14 cellular contexts compared by ENCODE assay signal in the genomic region with DNA sequence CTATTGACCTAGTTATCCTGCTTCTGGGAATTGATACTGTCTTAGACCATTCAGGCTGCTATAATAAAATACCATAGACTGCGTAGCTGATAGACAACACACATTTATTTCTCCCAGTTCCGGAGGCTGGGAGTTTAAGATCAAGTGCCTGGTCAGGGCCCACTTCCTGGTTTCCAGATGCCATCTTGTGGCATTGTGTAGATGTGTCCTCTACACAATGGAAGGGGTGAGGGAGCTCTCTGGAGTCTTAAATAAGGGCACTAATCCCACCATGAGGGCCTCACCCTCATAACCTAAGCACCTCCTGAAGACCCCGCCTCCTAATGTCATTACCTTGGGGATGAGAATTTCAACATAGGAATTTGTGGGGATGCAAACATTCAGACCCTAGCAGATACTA.
A peak's percentile ranks its signal among the peaks of the same experiment; 100 is the strongest.
DNase-seq lines count a peak whose midpoint lies in the region; ATAC-seq and TF ChIP-seq lines count a peak whose summit lies in the region.
"Had no signal": no experiment of that assay in that cellular context is flagged by ENCODE, and none has a peak within 500 bp of the region (broad histone marks: within the 10 kb centered on the region; RNA-seq: fewer than 3 reads in every experiment).

No MANE protein-coding gene starts in this region.

- DNase-seq in ACHN (peak; percentile 28), H4 (ENCODE audit: low spot score) (peak; percentile 17), endodermal cell (no peak), NOMO-1 treated with dmso at 0.1 percent for 144 hours (lab: John Stamatoyannopoulos, UW; ENCODE audit: unreplicated experiment) (no peak), activated gamma-delta T cell treated with Interleukin-2 at 50 U/mL for 16 hours (no peak)
- no peak for DNase-seq in activated effector memory CD4-positive, alpha-beta T cell treated with Interleukin-2 at 50 U/mL for 16 hours
- DNase-seq: CD4-positive, CD25-positive, alpha-beta regulatory T cell; left ventricle myocardium inferior; NCI-H187; stimulated activated CD4-positive, alpha-beta T cell treated with anti-CD3 and anti-CD28 coated beads, Interleukin-2, amount 100 ng/mL, for 48 hours had no signal

- H3K9ac ChIP-seq in OCI-LY1 (ENCODE audit: low read length) (no peak overlapping the region), endodermal cell (ENCODE audit: extremely low read depth, low read length, poor library complexity, severe bottlenecking) (no peak overlapping the region)

- no peak overlapping the region for H2AFZ ChIP-seq in OCI-LY1 (ENCODE audit: low read length)

- H3K27ac ChIP-seq in OCI-LY1 (ENCODE audit: low read depth, low read length, poor library complexity, severe bottlenecking) = no peak overlapping the region
- no peak overlapping the region for H3K27ac ChIP-seq in endodermal cell (ENCODE audit: low read depth, low read length)
- H3K27ac ChIP-seq: left ventricle myocardium inferior, pancreas had no signal

- no peak for ATAC-seq in GM21390 (IDR thresholded peaks at IDR 0.05; ENCODE audit: unreplicated experiment)
- ATAC-seq: pancreas had no signal

- no peaks in the 10 kb centered on the region for H3K9me3 Mint-ChIP-seq in endodermal cell

- no peaks in the 10 kb centered on the region for H3K27me3 Mint-ChIP-seq in endodermal cell (ENCODE audit: insufficient read depth)
- H3K27me3 Mint-ChIP-seq: brain had no signal

- no peaks in the 10 kb centered on the region for H4K20me1 ChIP-seq in OCI-LY1 (ENCODE audit: insufficient read depth, low read length)

- H3K27me3 ChIP-seq in OCI-LY1 (ENCODE audit: insufficient read depth, low read length) (no peaks in the 10 kb centered on the region), endodermal cell (ENCODE audit: control insufficient read depth, insufficient read depth, low read length, poor library complexity, severe bottlenecking) (no peaks in the 10 kb centered on the region)
- H3K27me3 ChIP-seq: pancreas had no signal

- H3K9me3 ChIP-seq in OCI-LY1 (ENCODE audit: low read length) = 0 out of 2 replicates have a peak, but pooled peaks cover 4% of the 10 kb centered on the region
- no peaks in the 10 kb centered on the region for H3K9me3 ChIP-seq in endodermal cell (ENCODE audit: control insufficient read depth, low read length)
- H3K9me3 ChIP-seq: left ventricle myocardium inferior, pancreas had no signal

- no peaks in the 10 kb centered on the region for H3K36me3 Mint-ChIP-seq in endodermal cell (ENCODE audit: low read depth)
- H3K36me3 Mint-ChIP-seq: brain; CD4-positive, CD25-positive, alpha-beta regulatory T cell had no signal

- H3K4me3 Mint-ChIP-seq in endodermal cell = no peak overlapping the region
- H3K4me3 Mint-ChIP-seq: CD4-positive, CD25-positive, alpha-beta regulatory T cell had no signal

- peak; percentile 56; the same call in 1 of the 2 replicates for TF ChIP-seq CTCF in OCI-LY1 (IDR thresholded peaks at IDR 0.05; ENCODE audit: low read length)
- peak; percentile 29 for TF ChIP-seq CTCF in endodermal cell (conservative IDR thresholded peaks at IDR 0.05)

- WGBS in endodermal cell (ENCODE audit: insufficient coverage in 1 of 2, insufficient read length in 1 of 2), 2 experiments = 83 to 98% methylated on average over 1 to 2 of the region's 3 CpGs

- no peaks in the 10 kb centered on the region for H3K79me2 ChIP-seq in OCI-LY1 (ENCODE audit: insufficient read depth, low read length)

- no peak overlapping the region for H3K4me3 ChIP-seq in OCI-LY1 (ENCODE audit: low read depth, low read length, poor library complexity, severe bottlenecking)
- H3K4me3 ChIP-seq in endodermal cell (ENCODE audit: low read length) = no peak overlapping the region
- H3K4me3 ChIP-seq: left ventricle myocardium inferior, pancreas had no signal

- H3K36me3 ChIP-seq in OCI-LY1 (ENCODE audit: insufficient read depth, low read length) = no peaks in the 10 kb centered on the region
- H3K36me3 ChIP-seq in endodermal cell (ENCODE audit: control insufficient read depth, insufficient read depth, low read length) = no peaks in the 10 kb centered on the region
- H3K36me3 ChIP-seq: left ventricle myocardium inferior, pancreas had no signal

- H3K27ac Mint-ChIP-seq in endodermal cell = no peak overlapping the region
- H3K27ac Mint-ChIP-seq: CD4-positive, CD25-positive, alpha-beta regulatory T cell had no signal

- H3K4me2 ChIP-seq in OCI-LY1 (ENCODE audit: low read length) = no peak overlapping the region

- peaks cover 24% of the 10 kb centered on the region for H3K4me1 ChIP-seq in OCI-LY1 (ENCODE audit: insufficient read depth, low read length, severe bottlenecking)
- no peaks in the 10 kb centered on the region for H3K4me1 ChIP-seq in endodermal cell (ENCODE audit: control insufficient read depth, insufficient read depth, low read length)
- H3K4me1 ChIP-seq: left ventricle myocardium inferior, pancreas had no signal

- in situ Hi-C loops in ACHN (cut with HindIII; ENCODE audit: low pct_ligation_motif_present, low pct_unique_long_range_greater_than_20kb, low sequenced_read_pairs) = no loop called here

- H3K4me1 Mint-ChIP-seq in endodermal cell = no peaks in the 10 kb centered on the region
- H3K4me1 Mint-ChIP-seq: CD4-positive, CD25-positive, alpha-beta regulatory T cell had no signal

- no peaks in the 10 kb centered on the region for H3K9me2 ChIP-seq in OCI-LY1 (ENCODE audit: low read depth, low read length)

- H3F3A ChIP-seq in OCI-LY1 (ENCODE audit: insufficient read depth, low read length) = no peaks in the 10 kb centered on the region

Comparison
In these comparisons a context has a peak if more than half of its experiments do, and no peak if none do; other contexts are left out.
1. DNase-seq: peak in ACHN (single experiment) and H4 (single experiment); none in endodermal cell (single experiment), activated effector memory CD4-positive, alpha-beta T cell treated with Interleukin-2 at 50 U/mL for 16 hours (single experiment), NOMO-1 treated with dmso at 0.1 percent for 144 hours (single experiment) and activated gamma-delta T cell treated with Interleukin-2 at 50 U/mL for 16 hours (single experiment).